ENCODE assay signal across 23 cellular contexts in genomic region chr4:7655267-7655548, GRCh38.
DNase-seq lines count a peak whose midpoint lies in the region; ATAC-seq and TF ChIP-seq lines count a peak whose summit lies in the region.
"Had no signal": no experiment of that assay in that cellular context is flagged by ENCODE, and none has a peak within 500 bp of the region (broad histone marks: within the 10 kb centered on the region; RNA-seq: fewer than 3 reads in every experiment).

No MANE protein-coding gene starts in this region.

- H3K79me2 ChIP-seq in neural progenitor cell (ENCODE audit: low read depth): no peaks in the 10 kb centered on the region

- H3K4me1 ChIP-seq in heart left ventricle (peaks cover 0 to 34% (median 0%) of the 10 kb centered on the region in 12 donors), endodermal cell (ENCODE audit: control insufficient read depth, insufficient read depth, low read length) (no peaks in the 10 kb centered on the region), neural progenitor cell (peaks cover 11% of the 10 kb centered on the region), sigmoid colon (peaks cover 0 to 8% (median 3%) of the 10 kb centered on the region in 4 donors)

- no peak overlapping the region for H3K27ac ChIP-seq in heart left ventricle
- peak overlapping the region; percentile 95 for H3K27ac ChIP-seq in endodermal cell (ENCODE audit: low read depth, low read length)
- no peak overlapping the region for H3K27ac ChIP-seq in neural progenitor cell
- H3K27ac ChIP-seq in sigmoid colon: no peak overlapping the region
- H3K27ac ChIP-seq: esophagus squamous epithelium had no signal

- no peak overlapping the region for H2AFZ ChIP-seq in neural progenitor cell (replicated peaks)

- no peak overlapping the region for H3K4me2 ChIP-seq in neural progenitor cell

- WGBS in heart left ventricle, 4 donors: 67 to 76% (median 70%) methylated on average over 12 to 13 of the region's 13 CpGs
- WGBS in endodermal cell (ENCODE audit: insufficient coverage in 1 of 2, insufficient read length in 1 of 2), 2 experiments: 63 to 82% methylated on average over 4 to 13 of the region's 13 CpGs
- WGBS in sigmoid colon, 2 donors: 70 to 80% methylated on average over 13 of the region's 13 CpGs

- TF ChIP-seq POLR2A in heart left ventricle (IDR thresholded peaks at IDR 0.05) (no peak), sigmoid colon (IDR thresholded peaks at IDR 0.05) (no peak)

- H3K9me3 Mint-ChIP-seq in endodermal cell: no peaks in the 10 kb centered on the region
- no peaks in the 10 kb centered on the region for H3K9me3 Mint-ChIP-seq in neural progenitor cell
- H3K9me3 Mint-ChIP-seq: activated T-helper 1 cell treated with anti-CD3 and anti-CD28 coated beads, Interleukin-12 subunit alpha, Interleukin-12 subunit beta, Interleukin-2, Interleukin-4 antibody, amounts not matched to agents 30 ng/mL and 10 ng/mL and 1 ng/mL, durations not matched to agents 14 hours and 24 hours and 36 hours; CD4-positive, alpha-beta memory T cell; memory B cell had no signal

- peaks cover 0 to 39% (median 3%) of the 10 kb centered on the region in 9 donors for H3K27me3 ChIP-seq in heart left ventricle
- no peaks in the 10 kb centered on the region for H3K27me3 ChIP-seq in endodermal cell (ENCODE audit: control insufficient read depth, insufficient read depth, low read length, poor library complexity, severe bottlenecking)
- H3K27me3 ChIP-seq in neural progenitor cell: no peaks in the 10 kb centered on the region
- H3K27me3 ChIP-seq in sigmoid colon: no peaks in the 10 kb centered on the region

- H4K20me1 ChIP-seq in neural progenitor cell (ENCODE audit: low read depth): no peaks in the 10 kb centered on the region

- DNase-seq in Right ventricle myocardium superior (peak; percentile 19), heart left ventricle (no peak), endodermal cell (no peak), neural progenitor cell (ENCODE audit: low spot score) (no peak), activated T-cell treated with anti-CD3 and anti-CD28 coated beads for 4 hours (no peak), sigmoid colon (no peak)
- no peak for DNase-seq in activated CD4-positive, alpha-beta T cell treated with anti-CD3 and anti-CD28 coated beads, Interleukin-2, amount 50 U/mL, for 4 hours
- DNase-seq: 8988T; activated CD4-positive, alpha-beta T cell treated with anti-CD3 and anti-CD28 coated beads, Interleukin-2, amount 50 U/mL, for 48 hours; activated CD4-positive, CD25-positive, alpha-beta regulatory T cell; activated naive CD4-positive, alpha-beta T cell treated with anti-CD3 and anti-CD28 coated beads, Interleukin-2, amount 50 U/mL, for 16 hours; CD4-positive, alpha-beta memory T cell; esophagus squamous epithelium; foreskin melanocyte; NCI-H1694 treated with DMSO at 0.1 percent for 48 hours; NCI-H2171 treated with DMSO at 0.1 percent for 48 hours; NCI-H524; SHP77; stimulated activated CD4-positive, alpha-beta T cell treated with anti-CD3 and anti-CD28 coated beads, Interleukin-12 subunit alpha, Interleukin-12 subunit beta, amount 100 ng/mL, for 4 hours; stimulated activated CD4-positive, alpha-beta T cell treated with anti-CD3 and anti-CD28 coated beads, Interleukin-4, amount 100 ng/mL, for 1 hour had no signal

- H3K27me3 Mint-ChIP-seq in endodermal cell (ENCODE audit: insufficient read depth): no peaks in the 10 kb centered on the region
- peaks cover 16% of the 10 kb centered on the region for H3K27me3 Mint-ChIP-seq in neural progenitor cell (ENCODE audit: insufficient read depth, low read depth)

- no peaks in the 10 kb centered on the region for H3K36me3 ChIP-seq in heart left ventricle
- no peaks in the 10 kb centered on the region for H3K36me3 ChIP-seq in endodermal cell (ENCODE audit: control insufficient read depth, insufficient read depth, low read length)
- no peaks in the 10 kb centered on the region for H3K36me3 ChIP-seq in neural progenitor cell
- no peaks in the 10 kb centered on the region for H3K36me3 ChIP-seq in sigmoid colon
- H3K36me3 ChIP-seq: esophagus squamous epithelium had no signal

- H3K4me3 ChIP-seq in heart left ventricle (no peak overlapping the region), endodermal cell (ENCODE audit: low read length) (no peak overlapping the region), neural progenitor cell (no peak overlapping the region), sigmoid colon (no peak overlapping the region)
- H3K4me3 ChIP-seq: esophagus squamous epithelium had no signal

- no peak for TF ChIP-seq EP300 in sigmoid colon (IDR thresholded peaks at IDR 0.05)

- H3K9me3 ChIP-seq in heart left ventricle: no peaks in the 10 kb centered on the region
- H3K9me3 ChIP-seq in endodermal cell (ENCODE audit: control insufficient read depth, low read length): no peaks in the 10 kb centered on the region
- H3K9me3 ChIP-seq in neural progenitor cell (ENCODE audit: low read depth): no peaks in the 10 kb centered on the region
- no peaks in the 10 kb centered on the region for H3K9me3 ChIP-seq in sigmoid colon
- H3K9me3 ChIP-seq: esophagus squamous epithelium had no signal

- no peaks in the 10 kb centered on the region for H3K36me3 Mint-ChIP-seq in endodermal cell (ENCODE audit: low read depth)
- no peaks in the 10 kb centered on the region for H3K36me3 Mint-ChIP-seq in neural progenitor cell
- H3K36me3 Mint-ChIP-seq: CD4-positive, alpha-beta memory T cell; memory B cell had no signal

- ATAC-seq in Right ventricle myocardium superior (ENCODE audit: poor library complexity) (no peak), heart left ventricle (no peak), HG02852 (IDR thresholded peaks at IDR 0.05; ENCODE audit: unreplicated experiment) (no peak)

- intact Hi-C loops in Right ventricle myocardium superior (cut with DNase I): no loop called here
- intact Hi-C loops in heart left ventricle (cut with DNase I): no loop called here
- intact Hi-C loops in sigmoid colon (cut with DNase I): no loop called here

- H3K27ac Mint-ChIP-seq in endodermal cell: no peak overlapping the region
- peak overlapping the region; percentile 80 for H3K27ac Mint-ChIP-seq in neural progenitor cell
- H3K27ac Mint-ChIP-seq: activated T-helper 1 cell treated with anti-CD3 and anti-CD28 coated beads, Interleukin-12 subunit alpha, Interleukin-12 subunit beta, Interleukin-2, Interleukin-4 antibody, amounts not matched to agents 30 ng/mL and 10 ng/mL and 1 ng/mL, durations not matched to agents 14 hours and 24 hours and 36 hours; memory B cell had no signal

- TF ChIP-seq CTCF in heart left ventricle (IDR thresholded peaks at IDR 0.05) (no peak), endodermal cell (conservative IDR thresholded peaks at IDR 0.05) (no peak), neural progenitor cell (IDR thresholded peaks at IDR 0.05) (no peak), sigmoid colon (IDR thresholded peaks at IDR 0.05) (no peak)

- H3K9ac ChIP-seq in endodermal cell (ENCODE audit: extremely low read depth, low read length, poor library complexity, severe bottlenecking) (no peak overlapping the region), neural progenitor cell (no peak overlapping the region)

- H3K4me3 Mint-ChIP-seq in endodermal cell (no peak overlapping the region), neural progenitor cell (no peak overlapping the region)
- H3K4me3 Mint-ChIP-seq: activated T-helper 1 cell treated with anti-CD3 and anti-CD28 coated beads, Interleukin-12 subunit alpha, Interleukin-12 subunit beta, Interleukin-2, Interleukin-4 antibody, amounts not matched to agents 30 ng/mL and 10 ng/mL and 1 ng/mL, durations not matched to agents 14 hours and 24 hours and 36 hours; CD4-positive, alpha-beta memory T cell; memory B cell had no signal

- H3K4me1 Mint-ChIP-seq in endodermal cell: peaks cover 4% of the 10 kb centered on the region
- H3K4me1 Mint-ChIP-seq in neural progenitor cell: peaks cover 51% of the 10 kb centered on the region
- H3K4me1 Mint-ChIP-seq: memory B cell had no signal

- H3F3A ChIP-seq in neural progenitor cell (ENCODE audit: low read depth): no peaks in the 10 kb centered on the region
